Comparison of ENCODE assay signal across 8 cellular contexts in the genomic region with DNA sequence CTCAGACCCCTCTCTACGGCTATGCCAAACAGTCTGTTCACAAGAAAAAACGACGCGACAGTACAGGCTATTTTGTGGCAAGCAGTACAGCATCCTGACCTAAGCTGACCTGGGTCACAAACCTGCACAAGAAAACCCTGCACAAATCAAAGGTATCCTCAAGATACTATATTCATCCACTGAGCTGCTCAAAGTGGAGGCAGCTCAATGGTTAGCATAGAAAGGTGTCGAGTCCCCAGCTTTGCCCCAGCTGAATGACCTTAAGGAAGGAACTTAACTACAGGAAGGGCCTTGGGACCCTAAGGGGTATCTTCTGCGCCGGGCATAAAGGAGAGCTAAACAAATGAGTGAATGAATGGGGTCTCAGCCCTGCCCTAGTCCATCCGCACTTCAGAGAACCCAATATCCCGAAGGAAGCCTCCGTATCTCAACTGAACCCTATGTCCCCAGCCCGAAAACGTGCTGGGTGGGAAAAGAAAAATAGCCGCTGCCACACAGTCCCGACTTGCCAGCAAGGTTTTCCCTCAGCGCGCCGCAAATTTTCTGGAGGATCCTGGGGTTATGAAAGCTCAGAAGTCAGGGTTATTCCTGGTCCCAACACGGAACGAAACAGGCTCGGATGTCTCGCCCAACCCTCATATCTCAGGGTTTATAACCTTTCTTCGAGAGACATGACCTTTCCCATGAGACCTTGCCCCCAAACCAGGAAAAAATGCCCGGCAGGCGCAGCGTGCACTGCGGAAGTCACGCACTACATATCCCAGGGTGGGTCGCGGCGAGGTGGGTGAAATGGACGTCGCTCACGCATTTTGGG. TPM values are rescaled to one million over a fixed set of nuclear protein-coding genes. Genes with fewer than 3 reads are reported as not detected.
DNase-seq lines count a peak whose midpoint lies in the region; ATAC-seq lines count a peak whose summit lies in the region.

FASTKD1 (minus strand) TSS at position 706 of the 814 bp plus-strand sequence. CDS start 1,836 bp downstream, outside the sequence.

- H3K4ac ChIP-seq in mesenchymal stem cell (ENCODE audit: low read depth in 1 of 2, low read length in 2 of 2), result peak within 1 kb of the TSS in 1 of 2 experiments; percentile 32

- peak within 1 kb of the TSS; percentile 82 for H3K27ac ChIP-seq in CD4-positive, alpha-beta memory T cell (ENCODE audit: low read depth, low read length)
- peak within 1 kb of the TSS; percentile 24 for H3K27ac ChIP-seq in mesenchymal stem cell (ENCODE audit: low read length, poor library complexity, severe bottlenecking)

- H3K9ac ChIP-seq in mesenchymal stem cell (ENCODE audit: low read length), result peak within 1 kb of the TSS; percentile 90

- peak within 1 kb of the TSS; percentile 71 for H4K8ac ChIP-seq in mesenchymal stem cell (ENCODE audit: low read length)

- H3K36me3 Mint-ChIP-seq in CD4-positive, alpha-beta memory T cell, result peaks cover 0 to 11% of the 10 kb centered on the region in 2 donors
- H3K36me3 Mint-ChIP-seq in effector memory CD8-positive, alpha-beta T cell (ENCODE audit: insufficient read depth), result peaks cover 2% of the 10 kb centered on the region

- no peak within 1 kb of the TSS for H4K91ac ChIP-seq in mesenchymal stem cell (ENCODE audit: low read length)

- under 1% methylated on average over 33 of the region's 33 CpGs for WGBS in mesenchymal stem cell

- H3K27me3 ChIP-seq in CD4-positive, alpha-beta memory T cell (ENCODE audit: insufficient read depth, low read length), result no peaks in the 10 kb centered on the region
- no peaks in the 10 kb centered on the region for H3K27me3 ChIP-seq in mesenchymal stem cell (ENCODE audit: control insufficient read depth in 1 of 2, insufficient read depth in 1 of 2, low read length in 2 of 2)

- H3K4me3 Mint-ChIP-seq in CD4-positive, alpha-beta memory T cell, result peak within 1 kb of the TSS; percentile 95 to 99 (median 97)
- H3K4me3 Mint-ChIP-seq in effector memory CD8-positive, alpha-beta T cell, result peak within 1 kb of the TSS; percentile 96 to 98

- H3K36me3 ChIP-seq in CD4-positive, alpha-beta memory T cell (ENCODE audit: insufficient read depth, low read length), result no peaks in the 10 kb centered on the region
- peaks cover 0 to 3% of the 10 kb centered on the region in 2 experiments for H3K36me3 ChIP-seq in mesenchymal stem cell (ENCODE audit: control insufficient read depth in 1 of 2, insufficient read depth in 2 of 2, low read depth in 1 of 2, low read length in 2 of 2)

- H3K9me3 Mint-ChIP-seq in CD4-positive, alpha-beta memory T cell, result no peaks in the 10 kb centered on the region
- H3K9me3 Mint-ChIP-seq in effector memory CD8-positive, alpha-beta T cell, result no peaks in the 10 kb centered on the region

- peaks cover 12% of the 10 kb centered on the region for H3K4me1 ChIP-seq in CD4-positive, alpha-beta memory T cell (ENCODE audit: insufficient read depth, low read length)
- no peaks in the 10 kb centered on the region for H3K4me1 ChIP-seq in mesenchymal stem cell (ENCODE audit: control insufficient read depth, insufficient read depth, low read depth, low read length)

- no peaks in the 10 kb centered on the region for H3K9me3 ChIP-seq in CD4-positive, alpha-beta memory T cell (ENCODE audit: control insufficient read depth in 1 of 2, low read length in 2 of 2)
- no peaks in the 10 kb centered on the region for H3K9me3 ChIP-seq in mesenchymal stem cell (ENCODE audit: control insufficient read depth, low read length)

- peaks cover 9% of the 10 kb centered on the region for H3K79me1 ChIP-seq in mesenchymal stem cell (replicated peaks; ENCODE audit: low read length, poor library complexity, severe bottlenecking)

- peak within 1 kb of the TSS; percentile 54 to 66 for H3K18ac ChIP-seq in mesenchymal stem cell (ENCODE audit: low read depth in 1 of 2, low read length in 2 of 2)

- H2BK120ac ChIP-seq in mesenchymal stem cell (ENCODE audit: low read depth, low read length), result peak within 1 kb of the TSS; percentile 42

- peak within 1 kb of the TSS; percentile 94 for H3K4me2 ChIP-seq in mesenchymal stem cell (ENCODE audit: low read length, poor library complexity, severe bottlenecking)

- ATAC-seq in GM19467 (IDR thresholded peaks at IDR 0.05; ENCODE audit: unreplicated experiment), result peak; percentile 98
- ATAC-seq in effector memory CD8-positive, alpha-beta T cell (replicated peaks), result peak; percentile 100

- peaks cover 2 to 3% of the 10 kb centered on the region in 2 donors for H3K27me3 Mint-ChIP-seq in CD4-positive, alpha-beta memory T cell
- no peaks in the 10 kb centered on the region for H3K27me3 Mint-ChIP-seq in effector memory CD8-positive, alpha-beta T cell

- H2BK5ac ChIP-seq in mesenchymal stem cell (ENCODE audit: low read depth, low read length, poor library complexity, severe bottlenecking), result no peak within 1 kb of the TSS

- CTCF ChIA-PET in CD4-positive, alpha-beta memory T cell (lab: Charles Lee; ENCODE audit: partially characterized antibody), result interaction anchor here (0.9 to 1.9 kb wide), 5 partner anchors 9 to 251 kb away, joined by 3 to 10 read pairs (median 5); partner anchors contain the start of genes METTL5 and PPIG
- CTCF ChIA-PET in activated CD8-positive, alpha-beta memory T cell treated with anti-CD3 and anti-CD28 coated beads for 36 hours (lab: Charles Lee), result interaction anchor here (0.5 kb wide), 1 partner anchor 94 kb away, joined by 6 read pairs; the partner anchor contains the start of gene BBS5

- peak within 1 kb of the TSS; percentile 87 to 98 (median 95) for H3K27ac Mint-ChIP-seq in CD4-positive, alpha-beta memory T cell
- H3K27ac Mint-ChIP-seq in effector memory CD8-positive, alpha-beta T cell, result peak within 1 kb of the TSS; percentile 87 to 89

- no peak within 1 kb of the TSS for H2BK12ac ChIP-seq in mesenchymal stem cell (ENCODE audit: low read length in 2 of 2)

- H2AK5ac ChIP-seq in mesenchymal stem cell (ENCODE audit: low read length, severe bottlenecking), result no peak within 1 kb of the TSS

- peak; percentile 78 to 90 (median 82) for DNase-seq in CD4-positive, alpha-beta memory T cell
- peak; percentile 60 for DNase-seq in HS-27A (ENCODE audit: low read depth)
- DNase-seq in NOMO-1 (lab: John Stamatoyannopoulos, UW; ENCODE audit: unreplicated experiment in 2 of 2), result peak; percentile 92 to 95
- peak; percentile 73 to 75 (median 74) for DNase-seq in effector memory CD8-positive, alpha-beta T cell
- DNase-seq in mesenchymal stem cell, result peak; percentile 90
- DNase-seq in stimulated activated CD8-positive, alpha-beta memory T cell treated with anti-CD3 and anti-CD28 coated beads, Interleukin-12 subunit alpha, Interleukin-12 subunit beta, amount 100 ng/mL, for 4 hours (ENCODE audit: low read depth), result peak; percentile 77

- H3K23ac ChIP-seq in mesenchymal stem cell (ENCODE audit: low read length in 2 of 2), result no peak within 1 kb of the TSS

- intact Hi-C loops in CD4-positive, alpha-beta memory T cell (cut with micrococcal nuclease), result loop anchor here (1.0 to 5.0 kb wide), 6 partner anchors 11 to 254 kb away; partner anchors contain the start of genes BBS5, CFAP210, PHOSPHO2 and PPIG

- H3K4me3 ChIP-seq in CD4-positive, alpha-beta memory T cell (ENCODE audit: low read length in 2 of 2), result peak within 1 kb of the TSS; percentile 38 to 80
- peak within 1 kb of the TSS; percentile 66 to 93 for H3K4me3 ChIP-seq in mesenchymal stem cell (ENCODE audit: insufficient read depth in 1 of 2, low read depth in 1 of 2, low read length in 2 of 2)

- H2AFZ ChIP-seq in mesenchymal stem cell (ENCODE audit: low read depth, low read length), result peak within 1 kb of the TSS; percentile 82

- H3K14ac ChIP-seq in mesenchymal stem cell (ENCODE audit: low read length in 2 of 2), result peak within 1 kb of the TSS in 1 of 2 experiments; percentile 70

- H2BK15ac ChIP-seq in mesenchymal stem cell (ENCODE audit: low read depth, poor library complexity, severe bottlenecking), result no peak within 1 kb of the TSS

- peaks cover 14 to 32% (median 25%) of the 10 kb centered on the region in 4 donors for H3K4me1 Mint-ChIP-seq in CD4-positive, alpha-beta memory T cell
- H3K4me1 Mint-ChIP-seq in effector memory CD8-positive, alpha-beta T cell (ENCODE audit: low read depth in 2 of 2), result peaks cover 8 to 13% of the 10 kb centered on the region in 2 donors

- POLR2A ChIA-PET in CD4-positive, alpha-beta memory T cell (lab: Charles Lee; ENCODE audit: partially characterized antibody), result interaction anchor here (0.6 to 4.0 kb wide), 8 partner anchors 8 to 225 kb away, joined by 3 to 41 read pairs (median 4); partner anchors contain the start of genes BBS5, PPIG and SSB
- POLR2A ChIA-PET in activated CD8-positive, alpha-beta memory T cell treated with anti-CD3 and anti-CD28 coated beads for 36 hours (lab: Charles Lee), result interaction anchor here (2.5 kb wide), 1 partner anchor 12 kb away, joined by 14 read pairs; no protein-coding TSS in a partner anchor

RNA-seq across cellular contexts. Expression of gene FASTKD1, which starts in this region (rescaled TPM):
- 10 to 100 TPM; 25.8 to 31.8 TPM for total RNA-seq in CD4-positive, alpha-beta memory T cell
- polyA plus RNA-seq in CD4-positive, alpha-beta memory T cell, result 10 to 100 TPM; 12.4 to 17.4 TPM
- total RNA-seq in activated CD8-positive, alpha-beta memory T cell treated with anti-CD3 and anti-CD28 coated beads for 36 hours, result 10 to 100 TPM; 66.1 to 66.8 TPM
- polyA plus RNA-seq in mesenchymal stem cell (2013, experiment 1 of 2), result 14.7 TPM
- polyA plus RNA-seq in mesenchymal stem cell (2013, experiment 2 of 2), result 14.6 TPM

Comparison
In these comparisons a context has a peak if more than half of its experiments do, and no peak if none do; other contexts are left out.
1. Peak in every context shown above with its lines: DNase-seq, ATAC-seq, H3K4me3 ChIP-seq and H3K27ac ChIP-seq.